20 cellular contexts compared by ENCODE assay signal in genomic region chr4:123976875-123977274, GRCh38.
DNase-seq lines count a peak whose midpoint lies in the region; TF ChIP-seq lines count a peak whose summit lies in the region.
"Had no signal": no experiment of that assay in that cellular context is flagged by ENCODE, and none has a peak within 500 bp of the region (broad histone marks: within the 10 kb centered on the region; RNA-seq: fewer than 3 reads in every experiment).

No MANE protein-coding gene starts in this region.

- no peak overlapping the region for H3K9ac ChIP-seq in HUES6 (ENCODE audit: low read length)
- H3K9ac ChIP-seq in colonic mucosa (ENCODE audit: low read depth in 2 of 2, low read length in 2 of 2): no peak overlapping the region
- H3K9ac ChIP-seq: KMS-11 had no signal

- intact Hi-C loops in A673 (cut with micrococcal nuclease; ENCODE audit: unreplicated experiment): loop anchor here (5.0 kb wide), 1 partner anchor 120 kb away; no protein-coding TSS in a partner anchor
- intact Hi-C loops in esophagus muscularis mucosa (cut with DNase I): no loop called here
- intact Hi-C loops in colonic mucosa (cut with DNase I): no loop called here

- BruUV-seq in A673 (replicated peaks; lab: Mats Ljungman, UMichigan): no TSS peak

- H3K4me1 Mint-ChIP-seq in nephron progenitor cell: peaks cover 23% of the 10 kb centered on the region
- H3K4me1 Mint-ChIP-seq: activated CD4-positive, alpha-beta T cell treated with anti-CD3 and anti-CD28 coated beads, Interleukin-2, amount 10 ng/mL, durations not matched to agents 7 days and 5 days; immature natural killer cell; T-helper 17 cell had no signal

- no peak overlapping the region for H3K4me3 ChIP-seq in A673 (ENCODE audit: low read depth, low read length, poor library complexity, severe bottlenecking)
- H3K4me3 ChIP-seq in HUES6 (ENCODE audit: low read depth, low read length): no peak overlapping the region
- H3K4me3 ChIP-seq in esophagus muscularis mucosa: no peak overlapping the region
- no peak overlapping the region for H3K4me3 ChIP-seq in colonic mucosa
- H3K4me3 ChIP-seq: body of pancreas had no signal

- H3K36me3 Mint-ChIP-seq in nephron progenitor cell (ENCODE audit: low read depth): peaks cover 53% of the 10 kb centered on the region
- H3K36me3 Mint-ChIP-seq: immature natural killer cell had no signal

- H3K27me3 ChIP-seq in A673 (replicated peaks; ENCODE audit: insufficient read depth, low read depth, low read length, poor library complexity) (no peaks in the 10 kb centered on the region), HUES6 (ENCODE audit: control insufficient read depth, insufficient read depth, low read length) (no peaks in the 10 kb centered on the region), esophagus muscularis mucosa (no peaks in the 10 kb centered on the region), colonic mucosa (no peaks in the 10 kb centered on the region)
- H3K27me3 ChIP-seq: body of pancreas had no signal

- TF ChIP-seq POLR2A in esophagus muscularis mucosa (IDR thresholded peaks at IDR 0.05; ENCODE audit: low read depth): no peak

- peaks cover 11% of the 10 kb centered on the region for H3K9me3 ChIP-seq in A673 (ENCODE audit: low read depth, low read length, poor library complexity, severe bottlenecking)
- peaks cover 19% of the 10 kb centered on the region for H3K9me3 ChIP-seq in HUES6 (ENCODE audit: control insufficient read depth, insufficient read depth, low read depth, low read length)
- H3K9me3 ChIP-seq in esophagus muscularis mucosa: peaks cover 0 to 7% (median 3%) of the 10 kb centered on the region in 4 donors
- H3K9me3 ChIP-seq in colonic mucosa: no peaks in the 10 kb centered on the region

- no peaks in the 10 kb centered on the region for H3K27me3 Mint-ChIP-seq in nephron progenitor cell (ENCODE audit: low read depth, poor library complexity)
- H3K27me3 Mint-ChIP-seq: activated CD4-positive, alpha-beta T cell treated with anti-CD3 and anti-CD28 coated beads, Interleukin-2, amount 10 ng/mL, durations not matched to agents 7 days and 5 days; T-helper 17 cell had no signal

- TF ChIP-seq CTCF in A673 (conservative IDR thresholded peaks at IDR 0.05; ENCODE audit: low read depth, low read length) (no peak), esophagus muscularis mucosa (IDR thresholded peaks at IDR 0.05) (no peak), nephron progenitor cell (IDR thresholded peaks at IDR 0.05) (no peak), colonic mucosa (IDR thresholded peaks at IDR 0.05) (no peak)

- WGBS in esophagus muscularis mucosa: 56% methylated on average over 2 of the region's 2 CpGs

- no peak overlapping the region for H3K4me3 Mint-ChIP-seq in nephron progenitor cell
- H3K4me3 Mint-ChIP-seq: activated CD4-positive, alpha-beta T cell treated with anti-CD3 and anti-CD28 coated beads, Interleukin-2, amount 10 ng/mL, durations not matched to agents 7 days and 5 days; immature natural killer cell; T-helper 17 cell had no signal

- H3K27ac Mint-ChIP-seq in nephron progenitor cell: peak overlapping the region; percentile 36
- H3K27ac Mint-ChIP-seq: activated CD4-positive, alpha-beta T cell treated with anti-CD3 and anti-CD28 coated beads, Interleukin-2, amount 10 ng/mL, durations not matched to agents 7 days and 5 days; immature natural killer cell; T-helper 17 cell had no signal

- no peaks in the 10 kb centered on the region for H3K36me3 ChIP-seq in A673 (ENCODE audit: insufficient read depth, low read length, poor library complexity, severe bottlenecking)
- 0 out of 2 replicates have a peak, but pooled peaks cover 3% of the 10 kb centered on the region for H3K36me3 ChIP-seq in HUES6 (ENCODE audit: control insufficient read depth, insufficient read depth, low read length)
- H3K36me3 ChIP-seq in esophagus muscularis mucosa: no peaks in the 10 kb centered on the region
- H3K36me3 ChIP-seq in colonic mucosa: no peaks in the 10 kb centered on the region

- DNase-seq in A673 (ENCODE audit: low spot score): no peak
- no peak for DNase-seq in esophagus muscularis mucosa (ENCODE audit: extremely low spot score)
- DNase-seq in nephron progenitor cell: no peak
- DNase-seq in T1000 (lab: John Stamatoyannopoulos, UW): no peak
- no peak for DNase-seq in colonic mucosa
- DNase-seq in NCI-H524 (lab: John Stamatoyannopoulos, UW): no peak
- no peak for DNase-seq in MV-4-11 (lab: John Stamatoyannopoulos, UW)
- DNase-seq: activated CD4-positive, alpha-beta T cell treated with anti-CD3 and anti-CD28 coated beads, Interleukin-2, amount 10 ng/mL, durations not matched to agents 7 days and 5 days; body of pancreas; effector memory CD4-positive, alpha-beta T cell; immature natural killer cell; NCI-H2029 treated with DMSO at 0.1 percent for 48 hours; NCI-H510A; posterior cingulate gyrus; SIG-M5; stimulated activated CD4-positive, alpha-beta T cell treated with anti-CD3 and anti-CD28 coated beads, Interleukin-2, amount 100 ng/mL, for 24 hours; stimulated activated naive CD4-positive, alpha-beta T cell; T-helper 17 cell had no signal

- CTCF ChIA-PET in A673 (lab: Charles Lee): no interaction called here

- peak overlapping the region; percentile 21 for H3K27ac ChIP-seq in A673 (ENCODE audit: low read depth, low read length, poor library complexity, severe bottlenecking)
- peak overlapping the region; percentile 6; the same call in 1 of the 2 replicates for H3K27ac ChIP-seq in HUES6 (ENCODE audit: low read depth, low read length)
- H3K27ac ChIP-seq in esophagus muscularis mucosa (replicated peaks in 1 of 4): peak overlapping the region; percentile 8 to 51 (median 36)
- no peak overlapping the region for H3K27ac ChIP-seq in colonic mucosa
- H3K27ac ChIP-seq: body of pancreas, KMS-11 had no signal

- no peak for TF ChIP-seq EP300 in esophagus muscularis mucosa (IDR thresholded peaks at IDR 0.05)

- H3K4me1 ChIP-seq in A673 (ENCODE audit: insufficient read depth, low read length, poor library complexity, severe bottlenecking): peaks cover 34% of the 10 kb centered on the region
- H3K4me1 ChIP-seq in HUES6 (ENCODE audit: control insufficient read depth, insufficient read depth, low read length): peaks cover 35% of the 10 kb centered on the region
- peaks cover 0 to 11% (median 8%) of the 10 kb centered on the region in 4 donors for H3K4me1 ChIP-seq in esophagus muscularis mucosa
- no peaks in the 10 kb centered on the region for H3K4me1 ChIP-seq in colonic mucosa
- H3K4me1 ChIP-seq: body of pancreas had no signal

- POLR2A ChIA-PET in A673 (lab: Charles Lee; ENCODE audit: low non-redundant PET): no interaction called here

- H3K9me3 Mint-ChIP-seq in nephron progenitor cell: peaks cover 88% of the 10 kb centered on the region
- H3K9me3 Mint-ChIP-seq: activated CD4-positive, alpha-beta T cell treated with anti-CD3 and anti-CD28 coated beads, Interleukin-2, amount 10 ng/mL, durations not matched to agents 7 days and 5 days had no signal
